ENCODE assay signal across 1 cellular context in the genomic region with DNA sequence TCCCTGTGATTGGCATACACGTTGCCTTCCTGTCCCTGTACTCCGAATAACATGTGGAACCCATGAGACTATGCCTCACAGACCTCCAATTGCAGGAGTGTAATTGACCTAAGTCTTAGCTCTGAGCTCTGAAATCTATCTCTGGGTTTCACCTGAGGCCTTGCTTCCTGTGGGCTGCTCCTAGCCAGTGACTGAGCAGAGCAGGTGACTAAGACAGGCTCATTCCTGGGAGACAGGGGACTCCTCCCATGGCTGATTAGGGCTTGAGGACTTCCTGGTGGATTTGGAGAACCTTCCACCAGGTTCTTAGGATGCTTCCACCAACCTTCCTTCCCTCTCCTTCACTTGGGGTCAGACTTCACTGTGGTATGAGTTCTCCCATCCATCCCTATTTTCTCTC.
TF ChIP-seq lines count a peak whose summit lies in the region.

No MANE protein-coding gene starts in this region.

TF ChIP-seq in IMR-90, 13 proteins besides CTCF, POLR2A, EP300 and RAD21 (continued from another document):
- TF ChIP-seq USF2 (IDR thresholded peaks at IDR 0.05; ENCODE audit: low read depth, low read length) (no peak), CHD1 (IDR thresholded peaks at IDR 0.05; ENCODE audit: low read depth, low read length) (no peak), MXI1 (IDR thresholded peaks at IDR 0.05; ENCODE audit: borderline replicate concordance, low read depth, low read length) (no peak), CEBPB (IDR thresholded peaks at IDR 0.05; ENCODE audit: low read depth, low read length) (no peak), MAZ (IDR thresholded peaks at IDR 0.05; ENCODE audit: borderline replicate concordance, low read depth, low read length) (no peak), RCOR1 (IDR thresholded peaks at IDR 0.05; ENCODE audit: insufficient replicate concordance, low read length) (no peak)
